ENCODE assay signal across 1 cellular context in the genomic region with DNA sequence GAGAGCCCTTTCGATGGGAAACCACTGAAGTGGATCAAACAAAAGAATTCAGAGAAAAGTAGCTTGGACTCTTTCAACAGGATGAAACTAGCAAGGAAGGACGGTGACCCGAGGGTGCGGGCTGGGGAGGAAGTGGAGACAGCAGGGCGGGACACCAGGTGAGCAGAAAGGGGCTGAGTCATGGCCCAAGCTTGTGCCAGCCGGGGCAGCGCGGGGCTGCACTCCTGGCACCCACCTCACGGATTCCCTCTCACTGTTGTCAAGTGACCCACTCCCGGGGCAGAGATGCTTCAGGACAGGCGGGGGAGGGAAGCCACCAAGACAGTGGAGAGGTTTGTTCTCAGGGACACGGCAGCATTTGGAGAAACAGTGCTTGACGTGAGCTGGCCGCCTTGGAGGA.
TF ChIP-seq lines count a peak whose summit lies in the region.

No MANE protein-coding gene starts in this region.

TF ChIP-seq in GM23338, 12 proteins besides CTCF, POLR2A, EP300 and RAD21 (continued from another document):
- TF ChIP-seq, protein P1, sequence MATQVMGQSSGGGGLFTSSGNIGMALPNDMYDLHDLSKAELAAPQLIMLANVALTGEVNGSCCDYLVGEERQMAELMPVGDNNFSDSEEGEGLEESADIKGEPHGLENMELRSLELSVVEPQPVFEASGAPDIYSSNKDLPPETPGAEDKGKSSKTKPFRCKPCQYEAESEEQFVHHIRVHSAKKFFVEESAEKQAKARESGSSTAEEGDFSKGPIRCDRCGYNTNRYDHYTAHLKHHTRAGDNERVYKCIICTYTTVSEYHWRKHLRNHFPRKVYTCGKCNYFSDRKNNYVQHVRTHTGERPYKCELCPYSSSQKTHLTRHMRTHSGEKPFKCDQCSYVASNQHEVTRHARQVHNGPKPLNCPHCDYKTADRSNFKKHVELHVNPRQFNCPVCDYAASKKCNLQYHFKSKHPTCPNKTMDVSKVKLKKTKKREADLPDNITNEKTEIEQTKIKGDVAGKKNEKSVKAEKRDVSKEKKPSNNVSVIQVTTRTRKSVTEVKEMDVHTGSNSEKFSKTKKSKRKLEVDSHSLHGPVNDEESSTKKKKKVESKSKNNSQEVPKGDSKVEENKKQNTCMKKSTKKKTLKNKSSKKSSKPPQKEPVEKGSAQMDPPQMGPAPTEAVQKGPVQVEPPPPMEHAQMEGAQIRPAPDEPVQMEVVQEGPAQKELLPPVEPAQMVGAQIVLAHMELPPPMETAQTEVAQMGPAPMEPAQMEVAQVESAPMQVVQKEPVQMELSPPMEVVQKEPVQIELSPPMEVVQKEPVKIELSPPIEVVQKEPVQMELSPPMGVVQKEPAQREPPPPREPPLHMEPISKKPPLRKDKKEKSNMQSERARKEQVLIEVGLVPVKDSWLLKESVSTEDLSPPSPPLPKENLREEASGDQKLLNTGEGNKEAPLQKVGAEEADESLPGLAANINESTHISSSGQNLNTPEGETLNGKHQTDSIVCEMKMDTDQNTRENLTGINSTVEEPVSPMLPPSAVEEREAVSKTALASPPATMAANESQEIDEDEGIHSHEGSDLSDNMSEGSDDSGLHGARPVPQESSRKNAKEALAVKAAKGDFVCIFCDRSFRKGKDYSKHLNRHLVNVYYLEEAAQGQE (IDR thresholded peaks at IDR 0.05; ENCODE audit: unreplicated experiment) = no peak
- TF ChIP-seq EZH2phosphoT487 (IDR thresholded peaks at IDR 0.05; ENCODE audit: unreplicated experiment) = no peak
- TF ChIP-seq, protein P2, sequence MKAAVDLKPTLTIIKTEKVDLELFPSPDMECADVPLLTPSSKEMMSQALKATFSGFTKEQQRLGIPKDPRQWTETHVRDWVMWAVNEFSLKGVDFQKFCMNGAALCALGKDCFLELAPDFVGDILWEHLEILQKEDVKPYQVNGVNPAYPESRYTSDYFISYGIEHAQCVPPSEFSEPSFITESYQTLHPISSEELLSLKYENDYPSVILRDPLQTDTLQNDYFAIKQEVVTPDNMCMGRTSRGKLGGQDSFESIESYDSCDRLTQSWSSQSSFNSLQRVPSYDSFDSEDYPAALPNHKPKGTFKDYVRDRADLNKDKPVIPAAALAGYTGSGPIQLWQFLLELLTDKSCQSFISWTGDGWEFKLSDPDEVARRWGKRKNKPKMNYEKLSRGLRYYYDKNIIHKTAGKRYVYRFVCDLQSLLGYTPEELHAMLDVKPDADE (IDR thresholded peaks at IDR 0.05) = no peak
- TF ChIP-seq CREB1 (CRISPR knock-in tag; IDR thresholded peaks at IDR 0.05; ENCODE audit: low read depth) = no peak
- TF ChIP-seq STAT1 (IDR thresholded peaks at IDR 0.05; ENCODE audit: unreplicated experiment) = no peak
- no peak for TF ChIP-seq ZNF114 (CRISPR knock-in tag; IDR thresholded peaks at IDR 0.05)
- no peak for TF ChIP-seq JUNB (IDR thresholded peaks at IDR 0.05; ENCODE audit: unreplicated experiment)
- TF ChIP-seq ZNF331 (CRISPR knock-in tag; IDR thresholded peaks at IDR 0.05; ENCODE audit: low read depth) = no peak
